ENCODE assay signal across 22 cellular contexts in genomic region chr5:78655731-78656130, GRCh38.
"Had no signal": no experiment of that assay in that cellular context is flagged by ENCODE, and none has a peak within 500 bp of the region (broad histone marks: within the 10 kb centered on the region; RNA-seq: fewer than 3 reads in every experiment).

No MANE protein-coding gene starts in this region.

- H3K27me3 ChIP-seq: MG63, SJSA1 had no signal

- H3K36me3 ChIP-seq: MG63, SJSA1 had no signal

- H3K27ac ChIP-seq: SJSA1, SK-N-MC had no signal

- H3K9me3 ChIP-seq: MG63, SJSA1 had no signal

- H3K4me3 ChIP-seq: MG63, SJSA1, SK-N-MC had no signal

- FAIRE-seq: RCC 7860 had no signal

- DNase-seq: IMR-90, Karpas-422, KG1, MG63, NCI-H1092, NCI-H1436, NCI-H187, NCI-H2029, NCI-H2081 treated with DMSO at 0.1 percent for 48 hours, NCI-H2171, NCI-H226, NCI-H446, NCI-H510A, NCI-H524 treated with DMSO at 0.1 percent for 48 hours, NCI-H69, NCI-H774, Right ventricle myocardium superior, RPMI8226, SIG-M5 had no signal
